Comparison of ENCODE assay signal across 8 cellular contexts in genomic region chr4:42280327-42281095, GRCh38.
DNase-seq lines count a peak whose midpoint lies in the region; ATAC-seq and TF ChIP-seq lines count a peak whose summit lies in the region.

No MANE protein-coding gene starts in this region.

- intact Hi-C loops in Right ventricle myocardium inferior (cut with DNase I), result loop anchor here (5.0 to 10.0 kb wide), 3 partner anchors 114 to 584 kb away; partner anchors contain the start of gene SHISA3

- no peak overlapping the region for H3K27ac ChIP-seq in cardiac muscle cell
- H3K27ac ChIP-seq in KMS-11, result no peak overlapping the region

- DNase-seq in cardiac muscle cell (ENCODE audit: low read depth in 1 of 2, low spot score in 1 of 2), result peak; percentile 35 to 46
- DNase-seq in Right ventricle myocardium inferior (ENCODE audit: missing footprints), result no peak
- no peak for DNase-seq in GM19240 (ENCODE audit: insufficient read length, low spot score)
- no peak for DNase-seq in central memory CD4-positive, alpha-beta T cell

- no peak overlapping the region for H2AFZ ChIP-seq in KMS-11 (ENCODE audit: low read depth)

- no peak overlapping the region for H3K4me3 ChIP-seq in cardiac muscle cell
- no peak overlapping the region for H3K4me3 ChIP-seq in KMS-11 (IDR thresholded peaks at IDR 0.05; ENCODE audit: insufficient read depth, low read depth, low read length)

- H3K36me3 ChIP-seq in cardiac muscle cell (no peaks in the 10 kb centered on the region), KMS-11 (ENCODE audit: insufficient read depth) (no peaks in the 10 kb centered on the region)

- peaks cover 0 to 3% (median 0%) of the 10 kb centered on the region in 5 experiments for H3K9me3 Mint-ChIP-seq in brain
- H3K9me3 Mint-ChIP-seq in nephron, result no peaks in the 10 kb centered on the region

- no peaks in the 10 kb centered on the region for H3K27me3 ChIP-seq in cardiac muscle cell
- H3K27me3 ChIP-seq in KMS-11 (ENCODE audit: insufficient read depth, low read depth), result no peaks in the 10 kb centered on the region

- no peaks in the 10 kb centered on the region for H3K4me1 ChIP-seq in cardiac muscle cell (ENCODE audit: low read depth)
- H3K4me1 ChIP-seq in KMS-11 (ENCODE audit: low read depth, poor library complexity, severe bottlenecking), result peaks cover 14% of the 10 kb centered on the region

- no peaks in the 10 kb centered on the region for H3K79me2 ChIP-seq in KMS-11 (ENCODE audit: insufficient read depth, low read depth)

- H3K4me1 Mint-ChIP-seq in brain (peaks cover 10% of the 10 kb centered on the region), nephron (peaks cover 17% of the 10 kb centered on the region)

- H3K9me3 ChIP-seq in cardiac muscle cell (ENCODE audit: low read depth), result no peaks in the 10 kb centered on the region

- ATAC-seq in Right ventricle myocardium inferior, result no peak
- ATAC-seq in GM18520 (IDR thresholded peaks at IDR 0.05; ENCODE audit: unreplicated experiment), result no peak

- no peak overlapping the region for H3K4me2 ChIP-seq in KMS-11

- H3K27ac Mint-ChIP-seq in brain, result no peak overlapping the region
- no peak overlapping the region for H3K27ac Mint-ChIP-seq in nephron

- H3K4me3 Mint-ChIP-seq in brain, result no peak overlapping the region
- no peak overlapping the region for H3K4me3 Mint-ChIP-seq in nephron

- TF ChIP-seq CTCF in cardiac muscle cell (IDR thresholded peaks at IDR 0.05; ENCODE audit: low read depth, low read length), result peak; percentile 82
- peak; percentile 71 for TF ChIP-seq CTCF in KMS-11 (conservative IDR thresholded peaks at IDR 0.05; ENCODE audit: low read depth, low read length)
- TF ChIP-seq CTCF in brain (conservative IDR thresholded peaks at IDR 0.05), result peak; percentile 35 to 67
- peak; percentile 42 to 51 (median 46) for TF ChIP-seq CTCF in nephron (IDR thresholded peaks at IDR 0.05; ENCODE audit: unreplicated experiment in 3 of 3)

- H3K9ac ChIP-seq in KMS-11, result no peak overlapping the region

- H3K27me3 Mint-ChIP-seq in brain (peaks cover 3% of the 10 kb centered on the region), nephron (ENCODE audit: low read depth) (no peaks in the 10 kb centered on the region)

- H4K20me1 ChIP-seq in KMS-11 (ENCODE audit: insufficient read depth), result no peaks in the 10 kb centered on the region

- H3K36me3 Mint-ChIP-seq in brain (no peaks in the 10 kb centered on the region), nephron (ENCODE audit: low read depth) (no peaks in the 10 kb centered on the region)

Comparison
In these comparisons a context has a peak if more than half of its experiments do, and no peak if none do; other contexts are left out.
1. DNase-seq: peak in cardiac muscle cell (2 of 2); none in Right ventricle myocardium inferior (single experiment), GM19240 (single experiment) and central memory CD4-positive, alpha-beta T cell (single experiment).
2. Peak in every context shown above with its lines, with median percentiles within 50 percentile points of each other: CTCF ChIP-seq.